15 cellular contexts compared by ENCODE assay signal in the genomic region with DNA sequence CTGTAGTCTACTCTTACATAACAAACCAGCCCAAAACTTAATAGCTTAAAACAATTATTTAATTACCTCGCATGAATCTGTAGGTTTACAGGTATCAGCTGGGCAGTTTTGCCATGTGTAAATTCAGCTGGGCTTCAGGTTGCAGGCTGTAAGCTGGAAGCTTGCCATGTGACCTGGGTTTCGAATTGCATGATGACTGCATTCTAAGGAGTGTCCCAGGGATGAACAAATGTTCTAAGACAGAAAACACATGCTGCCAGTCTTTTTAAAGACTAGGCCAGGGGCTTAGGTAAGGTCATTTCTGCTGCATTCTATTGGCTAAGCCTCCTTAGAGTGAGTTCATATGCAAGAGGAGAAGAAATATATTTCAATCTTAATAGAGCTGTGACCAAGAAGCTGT. TPM values are rescaled to one million over a fixed set of nuclear protein-coding genes. Genes with fewer than 3 reads are reported as not detected.
DNase-seq lines count a peak whose midpoint lies in the region; ATAC-seq, FAIRE-seq and TF ChIP-seq lines count a peak whose summit lies in the region.
"Had no signal": no experiment of that assay in that cellular context is flagged by ENCODE, and none has a peak within 500 bp of the region (broad histone marks: within the 10 kb centered on the region; RNA-seq: fewer than 3 reads in every experiment).

No MANE protein-coding gene starts in this region.

- H3K36me3 ChIP-seq in SJCRH30 (no peaks in the 10 kb centered on the region), hepatocyte (replicated peaks; ENCODE audit: insufficient read depth, low read depth) (no peaks in the 10 kb centered on the region)
- H3K36me3 ChIP-seq: SJSA1 had no signal

- H3K79me2 ChIP-seq in hepatocyte, result no peaks in the 10 kb centered on the region

- H3K27me3 ChIP-seq in SJCRH30 (no peaks in the 10 kb centered on the region), hepatocyte (no peaks in the 10 kb centered on the region)
- H3K27me3 ChIP-seq: foreskin keratinocyte had no signal

- no peaks in the 10 kb centered on the region for H3K4me1 Mint-ChIP-seq in activated naive CD8-positive, alpha-beta T cell treated with anti-CD3 and anti-CD28 coated beads for 36 hours

- no peak for ATAC-seq in GM18909 (IDR thresholded peaks at IDR 0.05; ENCODE audit: poor library complexity, unreplicated experiment)
- ATAC-seq: foreskin keratinocyte had no signal

- H3K27ac ChIP-seq in SJCRH30, result no peak overlapping the region
- peak overlapping the region; percentile 14 for H3K27ac ChIP-seq in hepatocyte
- H3K27ac ChIP-seq: foreskin keratinocyte, SJSA1 had no signal

- no peaks in the 10 kb centered on the region for H3K27me3 Mint-ChIP-seq in activated naive CD8-positive, alpha-beta T cell treated with anti-CD3 and anti-CD28 coated beads for 36 hours

- H3K9me3 ChIP-seq in SJCRH30 (replicated peaks), result no peaks in the 10 kb centered on the region
- H3K9me3 ChIP-seq in hepatocyte (ENCODE audit: low read depth), result no peaks in the 10 kb centered on the region
- H3K9me3 ChIP-seq: SJSA1 had no signal

- no peak for TF ChIP-seq CTCF in hepatocyte (IDR thresholded peaks at IDR 0.05; ENCODE audit: poor library complexity)
- no peak for TF ChIP-seq CTCF in GM13977 (IDR thresholded peaks at IDR 0.05; ENCODE audit: extremely low read depth, insufficient read depth, missing control alignments)

- H3K9me3 Mint-ChIP-seq in activated naive CD8-positive, alpha-beta T cell treated with anti-CD3 and anti-CD28 coated beads for 36 hours, result peaks cover 5% of the 10 kb centered on the region

- H3K4me1 ChIP-seq in SJCRH30, result peaks cover 7% of the 10 kb centered on the region; the same call in 1 of the 2 replicates
- no peaks in the 10 kb centered on the region for H3K4me1 ChIP-seq in hepatocyte (ENCODE audit: insufficient read depth)
- H3K4me1 ChIP-seq: foreskin keratinocyte, SJSA1 had no signal

- H4K20me1 ChIP-seq in hepatocyte (ENCODE audit: insufficient read depth, poor library complexity, severe bottlenecking), result no peaks in the 10 kb centered on the region

- H3K4me3 ChIP-seq in SJCRH30, result no peak overlapping the region
- H3K4me3 ChIP-seq in hepatocyte, result no peak overlapping the region
- H3K4me3 ChIP-seq: SJSA1 had no signal

- peak; percentile 23 for FAIRE-seq in HTR-8/SVneo (lab: Jason Lieb, UNC)

- no peak overlapping the region for H3K4me3 Mint-ChIP-seq in activated naive CD8-positive, alpha-beta T cell treated with anti-CD3 and anti-CD28 coated beads for 36 hours

- no peak overlapping the region for H3K27ac Mint-ChIP-seq in activated naive CD8-positive, alpha-beta T cell treated with anti-CD3 and anti-CD28 coated beads for 36 hours

- H3K4me2 ChIP-seq in hepatocyte, result no peak overlapping the region

- H3K9me2 ChIP-seq in hepatocyte (replicated peaks; ENCODE audit: insufficient read depth), result no peaks in the 10 kb centered on the region

- in situ Hi-C loops in GM13977 (cut with MboI; ENCODE audit: low pct_unique_long_range_greater_than_20kb, low sequenced_read_pairs, unreplicated experiment), result no loop called here

- DNase-seq in A172 (ENCODE audit: low spot score) (peak; percentile 5), HTR-8/SVneo (ENCODE audit: insufficient read length, low spot score) (peak; percentile 10), SJCRH30 (peak; percentile 52 to 70), hepatocyte (ENCODE audit: low spot score) (peak; percentile 38), GM13977 (ENCODE audit: low spot score) (no peak)
- DNase-seq in activated T-cell treated with anti-CD3 and anti-CD28 coated beads, Interleukin-2, amount 50 U/mL, for 1 hour, result no peak
- DNase-seq in activated naive CD8-positive, alpha-beta T cell treated with anti-CD3 and anti-CD28 coated beads for 36 hours, result no peak
- DNase-seq: activated CD4-positive, alpha-beta T cell treated with anti-CD3 and anti-CD28 coated beads, Interleukin-2, amount 50 U/mL, for 1 hour; activated effector memory CD4-positive, alpha-beta T cell treated with anti-CD3 and anti-CD28 coated beads, Interleukin-2, amount 50 U/mL, for 16 hours; NCI-H1436 treated with DMSO at 0.1 percent for 48 hours had no signal

- no peak overlapping the region for H2AFZ ChIP-seq in hepatocyte

- H3K36me3 Mint-ChIP-seq in activated naive CD8-positive, alpha-beta T cell treated with anti-CD3 and anti-CD28 coated beads for 36 hours, result no peaks in the 10 kb centered on the region

- 45% methylated on average over 2 of the region's 2 CpGs for WGBS in hepatocyte (ENCODE audit: low lambda C conversion rate, missing lambda C conversion rate)

RNA-seq across cellular contexts. Expression of a gene that starts 44.8 kb away (rescaled TPM):
- total RNA-seq in A172 (2014; rRNA removed; shearing (Covaris generic)), result not detected in 2 replicates
- 0.24 TPM in 1 of 2 replicates, not detected in the other for total RNA-seq in SJCRH30 (2014; rRNA removed; shearing (Covaris generic))
- total RNA-seq in hepatocyte, result 1.5 and 4.2 TPM in 2 replicates
- 0.46 and 1.5 TPM in 2 replicates for polyA plus RNA-seq in hepatocyte
- total RNA-seq in activated naive CD8-positive, alpha-beta T cell treated with anti-CD3 and anti-CD28 coated beads for 36 hours, result not detected
- total RNA-seq: foreskin keratinocyte, SJSA1 had no signal
- polyA plus RNA-seq: AG04450, foreskin keratinocyte, liver had no signal

Comparison
In these comparisons a context has a peak if more than half of its experiments do, and no peak if none do; other contexts are left out.
1. DNase-seq: peak in A172 (single experiment), HTR-8/SVneo (single experiment), SJCRH30 (2 of 2) and hepatocyte (single experiment); none in GM13977 (single experiment), activated T-cell treated with anti-CD3 and anti-CD28 coated beads, Interleukin-2, amount 50 U/mL, for 1 hour (single experiment) and activated naive CD8-positive, alpha-beta T cell treated with anti-CD3 and anti-CD28 coated beads for 36 hours (single experiment).